1 cellular context compared by ENCODE assay signal in the genomic region with DNA sequence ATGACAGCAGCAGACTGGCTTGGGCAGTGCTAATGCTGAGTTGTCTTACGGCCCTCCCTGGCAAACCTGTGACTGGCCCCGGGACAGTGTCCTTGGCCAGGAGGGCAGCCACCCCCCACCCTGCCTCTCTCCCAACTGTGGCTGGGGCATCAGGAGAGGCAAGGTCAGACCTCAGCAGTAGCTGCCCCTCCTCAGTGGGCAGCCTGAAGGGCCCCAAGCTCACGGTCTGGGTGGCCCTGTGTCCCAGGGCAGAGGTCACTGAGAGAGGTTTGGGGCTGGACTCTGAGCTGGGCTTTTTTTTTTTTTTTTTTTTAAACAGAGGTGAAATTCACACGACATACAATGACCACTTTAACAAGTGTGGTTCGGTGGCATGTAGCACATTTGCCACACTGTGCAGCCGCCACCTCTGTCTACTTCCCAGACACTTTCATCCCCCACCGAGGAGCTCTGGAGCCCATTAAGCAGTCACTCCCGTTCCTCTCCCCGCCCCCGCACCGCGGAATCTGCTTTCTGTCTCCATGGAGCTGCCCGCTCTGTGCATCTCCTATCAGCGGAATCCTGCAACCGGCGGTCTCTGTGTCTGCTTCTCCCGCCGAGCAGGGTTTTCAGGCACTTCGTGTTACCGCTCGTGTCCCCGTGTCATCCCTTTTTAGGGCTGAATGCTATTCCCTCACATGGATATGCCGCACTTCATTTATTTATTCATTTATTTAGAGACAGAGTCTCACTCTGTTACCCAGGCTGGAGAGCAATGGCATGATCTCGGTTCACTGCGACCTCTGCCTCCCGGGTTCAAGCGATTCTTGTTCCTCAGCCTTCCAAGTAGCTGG.
TF ChIP-seq lines count a peak whose summit lies in the region.

No MANE protein-coding gene starts in this region.

TF ChIP-seq in HepG2, 621 proteins besides CTCF, POLR2A, EP300 and RAD21 (continued from another document):
- TF ChIP-seq MTERF4 (CRISPR knock-in tag; IDR thresholded peaks at IDR 0.05), result no peak
- TF ChIP-seq GPN1 (CRISPR knock-in tag; IDR thresholded peaks at IDR 0.05; ENCODE audit: borderline replicate concordance), result 0 out of 2 replicates have a peak, but pooled peaks have one; percentile 3
- TF ChIP-seq TAF15 (IDR thresholded peaks at IDR 0.05; ENCODE audit: low read depth, low read length, poor library complexity, severe bottlenecking), result no peak
- peak; percentile 98 for TF ChIP-seq HNRNPL (IDR thresholded peaks at IDR 0.05; ENCODE audit: low read depth, low read length)
- TF ChIP-seq SOX5 (CRISPR knock-in tag; IDR thresholded peaks at IDR 0.05; ENCODE audit: borderline replicate concordance), result 0 out of 2 replicates have a peak, but pooled peaks have one; percentile 15
- TF ChIP-seq, protein P1, sequence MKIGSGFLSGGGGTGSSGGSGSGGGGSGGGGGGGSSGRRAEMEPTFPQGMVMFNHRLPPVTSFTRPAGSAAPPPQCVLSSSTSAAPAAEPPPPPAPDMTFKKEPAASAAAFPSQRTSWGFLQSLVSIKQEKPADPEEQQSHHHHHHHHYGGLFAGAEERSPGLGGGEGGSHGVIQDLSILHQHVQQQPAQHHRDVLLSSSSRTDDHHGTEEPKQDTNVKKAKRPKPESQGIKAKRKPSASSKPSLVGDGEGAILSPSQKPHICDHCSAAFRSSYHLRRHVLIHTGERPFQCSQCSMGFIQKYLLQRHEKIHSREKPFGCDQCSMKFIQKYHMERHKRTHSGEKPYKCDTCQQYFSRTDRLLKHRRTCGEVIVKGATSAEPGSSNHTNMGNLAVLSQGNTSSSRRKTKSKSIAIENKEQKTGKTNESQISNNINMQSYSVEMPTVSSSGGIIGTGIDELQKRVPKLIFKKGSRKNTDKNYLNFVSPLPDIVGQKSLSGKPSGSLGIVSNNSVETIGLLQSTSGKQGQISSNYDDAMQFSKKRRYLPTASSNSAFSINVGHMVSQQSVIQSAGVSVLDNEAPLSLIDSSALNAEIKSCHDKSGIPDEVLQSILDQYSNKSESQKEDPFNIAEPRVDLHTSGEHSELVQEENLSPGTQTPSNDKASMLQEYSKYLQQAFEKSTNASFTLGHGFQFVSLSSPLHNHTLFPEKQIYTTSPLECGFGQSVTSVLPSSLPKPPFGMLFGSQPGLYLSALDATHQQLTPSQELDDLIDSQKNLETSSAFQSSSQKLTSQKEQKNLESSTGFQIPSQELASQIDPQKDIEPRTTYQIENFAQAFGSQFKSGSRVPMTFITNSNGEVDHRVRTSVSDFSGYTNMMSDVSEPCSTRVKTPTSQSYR (CRISPR knock-in tag; IDR thresholded peaks at IDR 0.05; ENCODE audit: borderline replicate concordance), result peak; percentile 55; the same call in 1 of the 2 replicates
- TF ChIP-seq ISL2 (CRISPR knock-in tag; IDR thresholded peaks at IDR 0.05), result 0 out of 2 replicates have a peak, but pooled peaks have one; percentile 39
- no peak for TF ChIP-seq RFXAP (CRISPR knock-in tag; IDR thresholded peaks at IDR 0.05; ENCODE audit: borderline replicate concordance)
- 0 out of 2 replicates have a peak, but pooled peaks have one; percentile 34 for TF ChIP-seq SP5 (CRISPR knock-in tag; IDR thresholded peaks at IDR 0.05; ENCODE audit: borderline replicate concordance, low read depth)
- no peak for TF ChIP-seq MED13 (CRISPR knock-in tag; IDR thresholded peaks at IDR 0.05)
- TF ChIP-seq LCORL (IDR thresholded peaks at IDR 0.05), result no peak
- peak; percentile 96; the same call in 1 of the 2 replicates for TF ChIP-seq LCORL (CRISPR knock-in tag; IDR thresholded peaks at IDR 0.05)
- TF ChIP-seq, protein P2, sequence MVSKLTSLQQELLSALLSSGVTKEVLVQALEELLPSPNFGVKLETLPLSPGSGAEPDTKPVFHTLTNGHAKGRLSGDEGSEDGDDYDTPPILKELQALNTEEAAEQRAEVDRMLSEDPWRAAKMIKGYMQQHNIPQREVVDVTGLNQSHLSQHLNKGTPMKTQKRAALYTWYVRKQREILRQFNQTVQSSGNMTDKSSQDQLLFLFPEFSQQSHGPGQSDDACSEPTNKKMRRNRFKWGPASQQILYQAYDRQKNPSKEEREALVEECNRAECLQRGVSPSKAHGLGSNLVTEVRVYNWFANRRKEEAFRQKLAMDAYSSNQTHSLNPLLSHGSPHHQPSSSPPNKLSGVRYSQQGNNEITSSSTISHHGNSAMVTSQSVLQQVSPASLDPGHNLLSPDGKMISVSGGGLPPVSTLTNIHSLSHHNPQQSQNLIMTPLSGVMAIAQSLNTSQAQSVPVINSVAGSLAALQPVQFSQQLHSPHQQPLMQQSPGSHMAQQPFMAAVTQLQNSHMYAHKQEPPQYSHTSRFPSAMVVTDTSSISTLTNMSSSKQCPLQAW (CRISPR knock-in tag; IDR thresholded peaks at IDR 0.05), result 0 out of 2 replicates have a peak, but pooled peaks have one; percentile 0
- TF ChIP-seq ZBTB38 (CRISPR knock-in tag; IDR thresholded peaks at IDR 0.05), result peak; percentile 70; the same call in 1 of the 2 replicates
TF ChIP-seq in HepG2: peak in this region for 82.
